2 cellular contexts compared by ENCODE assay signal in genomic region chr10:81898518-81898917, GRCh38.
TF ChIP-seq lines count a peak whose summit lies in the region.

No MANE protein-coding gene starts in this region.

TF ChIP-seq in IMR-90, 13 proteins besides CTCF, POLR2A, EP300 and RAD21:
- TF ChIP-seq MAFK (IDR thresholded peaks at IDR 0.05; ENCODE audit: low read depth, low read length) (peak; percentile 37; the same call in 1 of the 2 replicates), MAZ (IDR thresholded peaks at IDR 0.05; ENCODE audit: borderline replicate concordance, low read depth, low read length) (no peak)

TF ChIP-seq in K562, 482 proteins besides CTCF, POLR2A, EP300 and RAD21:
- TF ChIP-seq USF1 (CRISPR knock-in tag; IDR thresholded peaks at IDR 0.05), result no peak
- peak; percentile 30; the same call in 1 of the 2 replicates for TF ChIP-seq C11orf30 (IDR thresholded peaks at IDR 0.05; ENCODE audit: low read depth)
- peak; percentile 51; the same call in 1 of the 2 replicates for TF ChIP-seq ZNF316 (IDR thresholded peaks at IDR 0.05)
